1 cellular context compared by ENCODE assay signal in the genomic region with DNA sequence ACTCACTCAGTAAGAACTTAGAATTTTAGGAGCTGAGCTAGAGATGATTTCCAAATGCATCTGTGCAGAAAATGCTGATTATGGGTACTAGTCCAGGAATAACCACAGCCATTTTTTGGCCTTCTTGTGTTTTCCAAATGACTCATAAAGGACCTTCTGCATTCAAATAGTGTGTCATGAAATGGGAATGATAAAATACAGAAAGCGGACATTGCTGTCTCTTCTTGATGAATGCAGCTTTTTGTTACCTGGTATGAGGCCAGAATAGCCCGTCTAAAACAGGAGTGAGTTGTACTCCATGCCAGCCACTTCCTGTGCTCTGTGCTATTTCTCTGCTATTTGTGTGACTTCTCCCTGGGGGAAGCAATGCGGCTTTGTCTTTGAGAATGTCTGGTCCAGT.
TF ChIP-seq lines count a peak whose summit lies in the region.

No MANE protein-coding gene starts in this region.

TF ChIP-seq in HCT116, 20 proteins besides CTCF, POLR2A, EP300 and RAD21 (continued from another document):
- TF ChIP-seq, protein P1, sequence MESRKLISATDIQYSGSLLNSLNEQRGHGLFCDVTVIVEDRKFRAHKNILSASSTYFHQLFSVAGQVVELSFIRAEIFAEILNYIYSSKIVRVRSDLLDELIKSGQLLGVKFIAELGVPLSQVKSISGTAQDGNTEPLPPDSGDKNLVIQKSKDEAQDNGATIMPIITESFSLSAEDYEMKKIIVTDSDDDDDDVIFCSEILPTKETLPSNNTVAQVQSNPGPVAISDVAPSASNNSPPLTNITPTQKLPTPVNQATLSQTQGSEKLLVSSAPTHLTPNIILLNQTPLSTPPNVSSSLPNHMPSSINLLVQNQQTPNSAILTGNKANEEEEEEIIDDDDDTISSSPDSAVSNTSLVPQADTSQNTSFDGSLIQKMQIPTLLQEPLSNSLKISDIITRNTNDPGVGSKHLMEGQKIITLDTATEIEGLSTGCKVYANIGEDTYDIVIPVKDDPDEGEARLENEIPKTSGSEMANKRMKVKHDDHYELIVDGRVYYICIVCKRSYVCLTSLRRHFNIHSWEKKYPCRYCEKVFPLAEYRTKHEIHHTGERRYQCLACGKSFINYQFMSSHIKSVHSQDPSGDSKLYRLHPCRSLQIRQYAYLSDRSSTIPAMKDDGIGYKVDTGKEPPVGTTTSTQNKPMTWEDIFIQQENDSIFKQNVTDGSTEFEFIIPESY (IDR thresholded peaks at IDR 0.05; ENCODE audit: extremely low read depth, insufficient replicate concordance, low read length): peak; percentile 55
- TF ChIP-seq, protein P2, sequence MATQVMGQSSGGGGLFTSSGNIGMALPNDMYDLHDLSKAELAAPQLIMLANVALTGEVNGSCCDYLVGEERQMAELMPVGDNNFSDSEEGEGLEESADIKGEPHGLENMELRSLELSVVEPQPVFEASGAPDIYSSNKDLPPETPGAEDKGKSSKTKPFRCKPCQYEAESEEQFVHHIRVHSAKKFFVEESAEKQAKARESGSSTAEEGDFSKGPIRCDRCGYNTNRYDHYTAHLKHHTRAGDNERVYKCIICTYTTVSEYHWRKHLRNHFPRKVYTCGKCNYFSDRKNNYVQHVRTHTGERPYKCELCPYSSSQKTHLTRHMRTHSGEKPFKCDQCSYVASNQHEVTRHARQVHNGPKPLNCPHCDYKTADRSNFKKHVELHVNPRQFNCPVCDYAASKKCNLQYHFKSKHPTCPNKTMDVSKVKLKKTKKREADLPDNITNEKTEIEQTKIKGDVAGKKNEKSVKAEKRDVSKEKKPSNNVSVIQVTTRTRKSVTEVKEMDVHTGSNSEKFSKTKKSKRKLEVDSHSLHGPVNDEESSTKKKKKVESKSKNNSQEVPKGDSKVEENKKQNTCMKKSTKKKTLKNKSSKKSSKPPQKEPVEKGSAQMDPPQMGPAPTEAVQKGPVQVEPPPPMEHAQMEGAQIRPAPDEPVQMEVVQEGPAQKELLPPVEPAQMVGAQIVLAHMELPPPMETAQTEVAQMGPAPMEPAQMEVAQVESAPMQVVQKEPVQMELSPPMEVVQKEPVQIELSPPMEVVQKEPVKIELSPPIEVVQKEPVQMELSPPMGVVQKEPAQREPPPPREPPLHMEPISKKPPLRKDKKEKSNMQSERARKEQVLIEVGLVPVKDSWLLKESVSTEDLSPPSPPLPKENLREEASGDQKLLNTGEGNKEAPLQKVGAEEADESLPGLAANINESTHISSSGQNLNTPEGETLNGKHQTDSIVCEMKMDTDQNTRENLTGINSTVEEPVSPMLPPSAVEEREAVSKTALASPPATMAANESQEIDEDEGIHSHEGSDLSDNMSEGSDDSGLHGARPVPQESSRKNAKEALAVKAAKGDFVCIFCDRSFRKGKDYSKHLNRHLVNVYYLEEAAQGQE (IDR thresholded peaks at IDR 0.05; ENCODE audit: low read depth): no peak
- TF ChIP-seq EZH2 (IDR thresholded peaks at IDR 0.05): no peak
- peak; percentile 60; the same call in 1 of the 2 replicates for TF ChIP-seq SRF (IDR thresholded peaks at IDR 0.05; ENCODE audit: low read depth)
- TF ChIP-seq, protein P3, sequence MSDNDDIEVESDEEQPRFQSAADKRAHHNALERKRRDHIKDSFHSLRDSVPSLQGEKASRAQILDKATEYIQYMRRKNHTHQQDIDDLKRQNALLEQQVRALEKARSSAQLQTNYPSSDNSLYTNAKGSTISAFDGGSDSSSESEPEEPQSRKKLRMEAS (IDR thresholded peaks at IDR 0.05): peak; percentile 41; the same call in 1 of the 2 replicates
- TF ChIP-seq ZNF274 (IDR thresholded peaks at IDR 0.05; ENCODE audit: low read depth, low read length): no peak
- TF ChIP-seq FOSL1 (IDR thresholded peaks at IDR 0.05; ENCODE audit: low read depth): peak; percentile 93
- peak; percentile 81 for TF ChIP-seq YY1 (IDR thresholded peaks at IDR 0.05; ENCODE audit: extremely low read depth, insufficient replicate concordance, low read depth, low read length)
- peak; percentile 59; the same call in 1 of the 2 replicates for TF ChIP-seq CEBPB (IDR thresholded peaks at IDR 0.05; ENCODE audit: low read depth)
TF ChIP-seq in HCT116: peak in this region for 10.
